ENCODE assay signal across 2 cellular contexts in the genomic region with DNA sequence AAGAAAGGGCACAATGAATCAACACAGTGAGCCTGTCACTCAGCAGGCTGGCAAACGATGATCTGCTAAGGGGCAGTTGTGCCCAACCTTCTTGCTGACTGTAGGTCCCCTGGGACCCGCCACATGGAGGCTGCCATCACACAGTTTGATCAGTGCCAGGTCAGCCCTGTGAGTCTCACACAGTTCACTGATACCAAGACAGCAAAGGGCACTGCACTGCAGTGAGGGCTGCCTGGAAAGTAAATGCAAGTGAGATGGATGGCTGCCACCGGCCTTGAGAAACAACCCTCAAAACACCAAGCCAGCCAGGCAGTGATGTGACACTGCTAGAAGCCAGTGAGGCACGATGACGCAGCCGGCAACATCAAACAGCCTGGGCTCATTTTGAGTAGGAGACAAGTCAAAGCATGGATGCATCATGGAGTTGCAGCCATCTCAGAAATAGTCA.
TF ChIP-seq lines count a peak whose summit lies in the region.

No MANE protein-coding gene starts in this region.

TF ChIP-seq in IMR-90, 13 proteins besides CTCF, POLR2A, EP300 and RAD21:
- TF ChIP-seq RCOR1 (IDR thresholded peaks at IDR 0.05; ENCODE audit: insufficient replicate concordance, low read length), result no peak
- no peak for TF ChIP-seq CHD1 (IDR thresholded peaks at IDR 0.05; ENCODE audit: low read depth, low read length)
- TF ChIP-seq CEBPB (IDR thresholded peaks at IDR 0.05; ENCODE audit: low read depth, low read length), result no peak

TF ChIP-seq in H1, 55 proteins besides CTCF, POLR2A, EP300 and RAD21:
- TF ChIP-seq GABPA (IDR thresholded peaks at IDR 0.05; ENCODE audit: borderline replicate concordance, insufficient read depth, low read length), result no peak
- TF ChIP-seq CBX8 (IDR thresholded peaks at IDR 0.05; ENCODE audit: borderline replicate concordance, low read depth, low read length), result no peak
- no peak for TF ChIP-seq SUZ12 (IDR thresholded peaks at IDR 0.05; ENCODE audit: low read length)
- TF ChIP-seq SAP30 (IDR thresholded peaks at IDR 0.05; ENCODE audit: insufficient read depth, insufficient replicate concordance, low read length), result no peak
- no peak for TF ChIP-seq TEAD4 (IDR thresholded peaks at IDR 0.05; ENCODE audit: low read depth, low read length)
- TF ChIP-seq CTBP2 (IDR thresholded peaks at IDR 0.05; ENCODE audit: borderline replicate concordance, insufficient read depth, insufficient read length, low read length), result no peak
- TF ChIP-seq CHD2 (IDR thresholded peaks at IDR 0.05; ENCODE audit: low read length), result no peak
- TF ChIP-seq YY1 (IDR thresholded peaks at IDR 0.05; ENCODE audit: low read depth, low read length), result no peak
- TF ChIP-seq EZH2 (IDR thresholded peaks at IDR 0.05; ENCODE audit: low read depth, low read length, severe bottlenecking), result no peak
- TF ChIP-seq HDAC6 (IDR thresholded peaks at IDR 0.05; ENCODE audit: low read depth, low read length), result no peak
- no peak for TF ChIP-seq POU5F1 (IDR thresholded peaks at IDR 0.05; ENCODE audit: low read depth, low read length)
- TF ChIP-seq, protein P1, sequence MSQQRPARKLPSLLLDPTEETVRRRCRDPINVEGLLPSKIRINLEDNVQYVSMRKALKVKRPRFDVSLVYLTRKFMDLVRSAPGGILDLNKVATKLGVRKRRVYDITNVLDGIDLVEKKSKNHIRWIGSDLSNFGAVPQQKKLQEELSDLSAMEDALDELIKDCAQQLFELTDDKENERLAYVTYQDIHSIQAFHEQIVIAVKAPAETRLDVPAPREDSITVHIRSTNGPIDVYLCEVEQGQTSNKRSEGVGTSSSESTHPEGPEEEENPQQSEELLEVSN (IDR thresholded peaks at IDR 0.05), result no peak
- no peak for TF ChIP-seq USF2 (IDR thresholded peaks at IDR 0.05; ENCODE audit: low read length)
- TF ChIP-seq NANOG (IDR thresholded peaks at IDR 0.05; ENCODE audit: insufficient read depth, low read depth, low read length, poor library complexity, severe bottlenecking), result no peak
